17 cellular contexts compared by ENCODE assay signal in the genomic region with DNA sequence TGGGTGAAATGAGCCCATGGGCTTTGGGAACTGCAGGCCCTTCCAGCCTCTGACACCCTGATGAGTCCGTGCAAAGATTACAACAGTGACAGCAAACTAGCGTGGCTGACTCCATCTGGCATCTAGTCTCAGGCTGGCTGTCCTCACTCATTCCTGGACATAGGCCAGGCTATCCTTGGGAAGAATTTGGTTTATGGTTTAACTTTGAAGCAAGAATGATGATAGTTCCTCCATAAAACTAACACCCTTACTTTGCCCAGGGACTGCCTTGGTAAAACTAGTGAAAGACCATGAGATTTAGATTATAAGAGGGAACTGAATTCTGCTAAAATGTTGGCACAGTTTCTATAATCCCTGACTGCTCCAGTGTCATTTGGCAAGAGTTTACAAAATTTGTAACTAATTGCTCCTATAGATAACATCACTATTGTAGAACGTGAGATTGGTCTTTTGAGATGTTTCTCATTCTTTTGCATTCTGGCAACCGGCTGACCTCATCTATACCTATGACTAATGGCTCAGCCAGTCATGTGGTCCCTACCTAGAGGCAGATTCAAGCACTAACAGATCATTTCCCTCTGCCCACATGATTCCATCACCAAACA. TPM values are rescaled to one million over a fixed set of nuclear protein-coding genes. Genes with fewer than 3 reads are reported as not detected.
DNase-seq lines count a peak whose midpoint lies in the region; FAIRE-seq and TF ChIP-seq lines count a peak whose summit lies in the region.
"Not testable (repeated sequence)": the region's sequence is repeated elsewhere in the genome, so short reads cannot be mapped to it uniquely, and the experiment has no call there.
"Had no signal": no experiment of that assay in that cellular context is flagged by ENCODE, and none has a peak within 500 bp of the region (broad histone marks: within the 10 kb centered on the region; RNA-seq: fewer than 3 reads in every experiment).

No MANE protein-coding gene starts in this region.

- CTCF ChIA-PET in Calu3 (lab: Charles Lee); endothelial cell of umbilical vein (lab: Charles Lee): not testable (repeated sequence)

- POLR2A ChIA-PET in endothelial cell of umbilical vein (lab: Charles Lee), result not testable (repeated sequence)

- not testable (repeated sequence) for H3K36me3 Mint-ChIP-seq in Calu3 (ENCODE audit: insufficient read depth, unreplicated experiment)

- not testable (repeated sequence) for H3K4me3 ChIP-seq in HFF-Myc (replicated peaks; ENCODE audit: low read depth, low read length); astrocyte of the cerebellum (ENCODE audit: low read depth, low read length); endothelial cell of umbilical vein (replicated peaks in 1 of 3; ENCODE audit: insufficient read depth in 1 of 3, low read depth in 1 of 3, low read length in 3 of 3); osteoblast (ENCODE audit: insufficient read depth, low read length)

- not testable (repeated sequence) for TF ChIP-seq POLR2A in endothelial cell of umbilical vein (IDR thresholded peaks at IDR 0.05; ENCODE audit: low read depth, low read length)

- H3K9me1 ChIP-seq in endothelial cell of umbilical vein (replicated peaks; ENCODE audit: control insufficient read depth, extremely low read depth, insufficient read depth, low read length), result not testable (repeated sequence)

- peak overlapping the region; percentile 34 for H3K27ac ChIP-seq in endothelial cell of umbilical vein (ENCODE audit: insufficient read depth, low read depth, low read length)
- H3K27ac ChIP-seq in osteoblast (ENCODE audit: low read depth, low read length), result peak overlapping the region; percentile 98

- peaks cover 20% of the 10 kb centered on the region for H3K27me3 Mint-ChIP-seq in Calu3 (ENCODE audit: unreplicated experiment)

- H3K79me2 ChIP-seq in endothelial cell of umbilical vein (ENCODE audit: control insufficient read depth, insufficient read depth, low read length); osteoblast (ENCODE audit: insufficient read depth, low read length): not testable (repeated sequence)

- H2AFZ ChIP-seq in endothelial cell of umbilical vein (ENCODE audit: low read depth, low read length); osteoblast (ENCODE audit: low read length): not testable (repeated sequence)

- H3K27me3 ChIP-seq in endothelial cell of umbilical vein (ENCODE audit: control insufficient read depth in 2 of 2, insufficient read depth in 2 of 2, low read length in 2 of 2); osteoblast (ENCODE audit: insufficient read depth, low read length): not testable (repeated sequence)

- H3K4me1 Mint-ChIP-seq in Calu3 (ENCODE audit: low read depth, unreplicated experiment), result peaks cover 41% of the 10 kb centered on the region

- not testable (repeated sequence) for H3K9ac ChIP-seq in endothelial cell of umbilical vein (replicated peaks; ENCODE audit: extremely low read depth, insufficient read depth, low read length)

- not testable (repeated sequence) for H3K9me3 ChIP-seq in endothelial cell of umbilical vein (replicated peaks; ENCODE audit: control insufficient read depth, insufficient read depth, low read length); osteoblast (ENCODE audit: low read depth, low read length)

- intact Hi-C loops in Calu3 (cut with micrococcal nuclease; ENCODE audit: unreplicated experiment), result loop anchor here (2.0 kb wide), 1 partner anchor 98 kb away; no protein-coding TSS in a partner anchor
- intact Hi-C loops in endothelial cell of umbilical vein (cut with micrococcal nuclease), result not testable (repeated sequence)

- dilution Hi-C loops in endothelial cell of umbilical vein (cut with MboI; ENCODE audit: extremely low pct_ligation_motif_present, low sequenced_read_pairs), result not testable (repeated sequence)

- H3K4me3 Mint-ChIP-seq in Calu3 (ENCODE audit: low read depth, unreplicated experiment), result not testable (repeated sequence)

- H4K20me1 ChIP-seq in endothelial cell of umbilical vein (replicated peaks; ENCODE audit: control insufficient read depth, extremely low read depth, insufficient read depth, low read length); osteoblast (ENCODE audit: insufficient read depth, low read length): not testable (repeated sequence)

- TF ChIP-seq CTCF in Calu3 (IDR thresholded peaks at IDR 0.05; ENCODE audit: unreplicated experiment); HFF-Myc (IDR thresholded peaks at IDR 0.05; ENCODE audit: low read depth, low read length, missing control alignments); astrocyte of the cerebellum (IDR thresholded peaks at IDR 0.05; ENCODE audit: low read depth, low read length, missing control alignments); endothelial cell of umbilical vein (IDR thresholded peaks at IDR 0.05; ENCODE audit: extremely low read depth in 1 of 2, insufficient read depth in 1 of 2, low read depth in 1 of 2, low read length in 2 of 2); osteoblast (IDR thresholded peaks at IDR 0.05; ENCODE audit: extremely low read depth, low read depth, low read length): not testable (repeated sequence)

- peak overlapping the region; percentile 75 for H3K27ac Mint-ChIP-seq in Calu3 (ENCODE audit: unreplicated experiment)

- not testable (repeated sequence) for H3K4me1 ChIP-seq in endothelial cell of umbilical vein (ENCODE audit: control insufficient read depth, extremely low read depth, insufficient read depth, low read length)
- H3K4me1 ChIP-seq in osteoblast (ENCODE audit: insufficient read depth, low read length), result peaks cover 15% of the 10 kb centered on the region

- in situ Hi-C loops in astrocyte of the cerebellum (cut with HindIII; ENCODE audit: low sequenced_read_pairs), result not testable (repeated sequence)

- H3K4me2 ChIP-seq in endothelial cell of umbilical vein (ENCODE audit: insufficient read depth, low read length); osteoblast (ENCODE audit: insufficient read depth, low read length): not testable (repeated sequence)

- H3K9me3 Mint-ChIP-seq in Calu3 (ENCODE audit: low read depth, unreplicated experiment), result not testable (repeated sequence)

- DNase-seq in Calu3 (peak; percentile 54), HFF-Myc (ENCODE audit: extremely low read depth, low read depth) (peak; percentile 66), RPMI7951 (ENCODE audit: low read depth) (peak; percentile 88), astrocyte of the cerebellum (ENCODE audit: low read depth) (peak; percentile 50), glomerular visceral epithelial cell (ENCODE audit: extremely low spot score) (peak; percentile 90), osteoblast (ENCODE audit: insufficient read length, low spot score, missing footprints) (peak; percentile 83)
- DNase-seq in endothelial cell of umbilical vein (ENCODE audit: low read depth, low spot score), result not testable (repeated sequence)

- FAIRE-seq in endothelial cell of umbilical vein (lab: Jason Lieb, UNC), result not testable (repeated sequence)

- not testable (repeated sequence) for BruUV-seq in Calu3 (replicated peaks; lab: Mats Ljungman, UMichigan); endothelial cell of umbilical vein (replicated peaks; lab: Mats Ljungman, UMichigan)

- not testable (repeated sequence) for H3K36me3 ChIP-seq in endothelial cell of umbilical vein (ENCODE audit: control insufficient read depth in 2 of 2, extremely low read depth in 1 of 2, insufficient read depth in 2 of 2, low read length in 2 of 2); osteoblast (ENCODE audit: insufficient read depth, low read length)

RNA-seq across cellular contexts. Expression of a gene that starts 4.4 kb away (rescaled TPM):
- not detected in 2 replicates for total RNA-seq in Calu3 (2022)
- not detected in 2 replicates for total RNA-seq in RPMI7951 (2014; rRNA removed; shearing (Covaris generic))
- total RNA-seq in endothelial cell of umbilical vein, result not detected in 2 replicates
- polyA plus RNA-seq in endothelial cell of umbilical vein, result not detected in 2 replicates
- not detected in 2 replicates for polyA plus RNA-seq in endothelial cell of umbilical vein (2011; cell fraction: cytosol; rRNA removed)
- not detected in 2 replicates for polyA plus RNA-seq in endothelial cell of umbilical vein (2011; cell fraction: nucleus; rRNA removed)
- polyA plus RNA-seq in endothelial cell of umbilical vein (2012), result not detected in 2 replicates
- not detected in 2 replicates for polyA minus RNA-seq in endothelial cell of umbilical vein
- polyA minus RNA-seq in endothelial cell of umbilical vein (2011; cell fraction: cytosol; rRNA and poly(A)+ RNA removed), result not detected
- polyA minus RNA-seq in endothelial cell of umbilical vein (2011; cell fraction: nucleus; rRNA and poly(A)+ RNA removed), result not detected in 2 replicates
- not detected in 2 replicates for total RNA-seq in osteoblast
- total RNA-seq: activated CD4-positive, alpha-beta T cell treated with anti-CD3 and anti-CD28 coated beads for 36 hours; activated CD8-positive, alpha-beta memory T cell treated with anti-CD3 and anti-CD28 coated beads, Interleukin-2, amount 10 ng/mL, durations not matched to agents 7 days and 5 days; activated naive CD8-positive, alpha-beta T cell treated with anti-CD3 and anti-CD28 coated beads, Interleukin-2, amount 10 ng/mL, durations not matched to agents 7 days and 5 days; activated T-helper 17 cell treated with anti-CD3 and anti-CD28 coated beads, Interleukin-2, amount 50 U/mL, for 72 hours; CD8-positive, alpha-beta T cell; chondrocyte; GM23338; natural killer cell; subcutaneous adipose tissue; vagina had no signal
- polyA plus RNA-seq: GM23338 had no signal

RNA-seq across cellular contexts. Expression of a gene that starts 14.9 kb away (rescaled TPM):
- total RNA-seq in Calu3 (2022), result not detected in 2 replicates
- not detected in 2 replicates for total RNA-seq in RPMI7951 (2014; rRNA removed; shearing (Covaris generic))
- not detected in 2 replicates for total RNA-seq in endothelial cell of umbilical vein
- not detected in 2 replicates for polyA plus RNA-seq in endothelial cell of umbilical vein
- polyA plus RNA-seq in endothelial cell of umbilical vein (2011; cell fraction: cytosol; rRNA removed), result not detected in 2 replicates
- not detected in 2 replicates for polyA plus RNA-seq in endothelial cell of umbilical vein (2011; cell fraction: nucleus; rRNA removed)
- not detected in 2 replicates for polyA plus RNA-seq in endothelial cell of umbilical vein (2012)
- not detected in 2 replicates for polyA minus RNA-seq in endothelial cell of umbilical vein
- polyA minus RNA-seq in endothelial cell of umbilical vein (2011; cell fraction: cytosol; rRNA and poly(A)+ RNA removed), result not detected
- not detected in 2 replicates for polyA minus RNA-seq in endothelial cell of umbilical vein (2011; cell fraction: nucleus; rRNA and poly(A)+ RNA removed)
- not detected in 2 replicates for total RNA-seq in osteoblast
- total RNA-seq: activated CD4-positive, alpha-beta T cell treated with anti-CD3 and anti-CD28 coated beads for 36 hours; activated CD8-positive, alpha-beta memory T cell treated with anti-CD3 and anti-CD28 coated beads, Interleukin-2, amount 10 ng/mL, durations not matched to agents 7 days and 5 days; activated naive CD8-positive, alpha-beta T cell treated with anti-CD3 and anti-CD28 coated beads, Interleukin-2, amount 10 ng/mL, durations not matched to agents 7 days and 5 days; activated T-helper 17 cell treated with anti-CD3 and anti-CD28 coated beads, Interleukin-2, amount 50 U/mL, for 72 hours; CD8-positive, alpha-beta T cell; chondrocyte; GM23338; natural killer cell; subcutaneous adipose tissue; vagina had no signal

RNA-seq across cellular contexts. Expression of a gene that starts 53.1 kb away (rescaled TPM):
- total RNA-seq in Calu3 (2022) (not detected in 2 replicates), endothelial cell of umbilical vein (not detected in 2 replicates), osteoblast (0.36 and 1.2 TPM in 2 replicates)
- 0.24 TPM in 1 of 2 replicates, not detected in the other for total RNA-seq in RPMI7951 (2014; rRNA removed; shearing (Covaris generic))
- not detected in 2 replicates for polyA plus RNA-seq in endothelial cell of umbilical vein
- polyA plus RNA-seq in endothelial cell of umbilical vein (2011; cell fraction: cytosol; rRNA removed), result not detected in 2 replicates
- polyA plus RNA-seq in endothelial cell of umbilical vein (2011; cell fraction: nucleus; rRNA removed), result not detected in 2 replicates
- 0.52 and 2.3 TPM in 2 replicates for polyA plus RNA-seq in endothelial cell of umbilical vein (2012)
- not detected in 2 replicates for polyA minus RNA-seq in endothelial cell of umbilical vein
- polyA minus RNA-seq in endothelial cell of umbilical vein (2011; cell fraction: cytosol; rRNA and poly(A)+ RNA removed), result not detected
- polyA minus RNA-seq in endothelial cell of umbilical vein (2011; cell fraction: nucleus; rRNA and poly(A)+ RNA removed), result not detected in 2 replicates
- total RNA-seq: activated CD4-positive, alpha-beta T cell treated with anti-CD3 and anti-CD28 coated beads for 36 hours; activated CD8-positive, alpha-beta memory T cell treated with anti-CD3 and anti-CD28 coated beads, Interleukin-2, amount 10 ng/mL, durations not matched to agents 7 days and 5 days; activated naive CD8-positive, alpha-beta T cell treated with anti-CD3 and anti-CD28 coated beads, Interleukin-2, amount 10 ng/mL, durations not matched to agents 7 days and 5 days; CD8-positive, alpha-beta T cell; chondrocyte; GM23338; natural killer cell; vagina had no signal
- polyA plus RNA-seq: GM23338 had no signal
